In genomic region chr14:69261761-69262331, GRCh38 we compare ENCODE assay signal across 10 cellular contexts. TPM values are rescaled to one million over a fixed set of nuclear protein-coding genes. Genes with fewer than 3 reads are reported as not detected.
DNase-seq lines count a peak whose midpoint lies in the region; ATAC-seq, FAIRE-seq and TF ChIP-seq lines count a peak whose summit lies in the region.
"Had no signal": no experiment of that assay in that cellular context is flagged by ENCODE, and none has a peak within 500 bp of the region (broad histone marks: within the 10 kb centered on the region; RNA-seq: fewer than 3 reads in every experiment).

No MANE protein-coding gene starts in this region.

- H2BK20ac ChIP-seq in H1 (ENCODE audit: low read length) = no peak overlapping the region

- TF ChIP-seq RAD21 in H1 (IDR thresholded peaks at IDR 0.05 in 1 of 2, conservative IDR thresholded peaks at IDR 0.05 in 1 of 2; ENCODE audit: low read depth in 2 of 2, low read length in 2 of 2) = no peak

- no peak overlapping the region for H3K4ac ChIP-seq in H1 (replicated peaks; ENCODE audit: insufficient read length, low read depth, low read length)

- POLR2A ChIA-PET in H1 (lab: Charles Lee; ENCODE audit: partially characterized antibody) = interaction anchor here (0.9 to 2.9 kb wide), 5 partner anchors 9 to 135 kb away, joined by 3 to 8 read pairs (median 4); no protein-coding TSS in a partner anchor

- H3K79me2 ChIP-seq in H1 (ENCODE audit: control insufficient read depth in 1 of 2, insufficient read depth in 2 of 2, low read length in 2 of 2) = no peaks in the 10 kb centered on the region

- no peak overlapping the region for H2BK12ac ChIP-seq in H1 (ENCODE audit: low read depth, low read length)

- TF ChIP-seq EP300 in H1 (IDR thresholded peaks at IDR 0.05; ENCODE audit: borderline replicate concordance in 1 of 2, low read depth in 2 of 2, low read length in 2 of 2) = no peak

- H2BK120ac ChIP-seq in H1 (replicated peaks; ENCODE audit: low read depth, low read length) = no peak overlapping the region

- no peak overlapping the region for H2AFZ ChIP-seq in H1 (ENCODE audit: low read length)

- H3K4me1 ChIP-seq in BE2C = peaks cover 19% of the 10 kb centered on the region
- H3K4me1 ChIP-seq in HUES48 (ENCODE audit: control insufficient read depth, insufficient read depth, low read length) = peaks cover 10% of the 10 kb centered on the region; the same call in 1 of the 2 replicates
- H3K4me1 ChIP-seq in H1 (replicated peaks in 1 of 4; ENCODE audit: control insufficient read depth in 3 of 4, insufficient read depth in 4 of 4, low read length in 3 of 4) = peaks cover 5 to 13% (median 9%) of the 10 kb centered on the region in 4 experiments
- H3K4me1 ChIP-seq in muscle layer of duodenum (ENCODE audit: control insufficient read depth in 1 of 2, insufficient read depth in 2 of 2, low read length in 2 of 2) = peaks cover 9 to 26% of the 10 kb centered on the region in 2 donors

- H3K23ac ChIP-seq in H1 (ENCODE audit: insufficient read length) = no peak overlapping the region

- CTCF ChIA-PET in H1 (lab: Charles Lee; ENCODE audit: partially characterized antibody) = interaction anchor here (0.5 to 7.0 kb wide), 29 partner anchors 12 to 243 kb away, joined by 3 to 46 read pairs (median 5); no protein-coding TSS in a partner anchor

- H3K27ac ChIP-seq in HUES48 (ENCODE audit: low read depth, low read length) (peak overlapping the region; percentile 8), H1 (ENCODE audit: low read depth, low read length) (no peak overlapping the region), muscle layer of duodenum (ENCODE audit: low read length) (no peak overlapping the region)

- no peaks in the 10 kb centered on the region for H3K36me3 ChIP-seq in BE2C
- no peaks in the 10 kb centered on the region for H3K36me3 ChIP-seq in HUES48 (ENCODE audit: control insufficient read depth, insufficient read depth, low read length)
- H3K36me3 ChIP-seq in H1 (ENCODE audit: control insufficient read depth in 2 of 4, insufficient read depth in 4 of 4, low read length in 3 of 4) = no peaks in the 10 kb centered on the region
- H3K36me3 ChIP-seq in muscle layer of duodenum (ENCODE audit: control insufficient read depth in 1 of 2, insufficient read depth in 2 of 2, low read length in 2 of 2) = no peaks in the 10 kb centered on the region

- no peak overlapping the region for H2AK5ac ChIP-seq in H1 (ENCODE audit: low read depth, low read length)

- H2BK15ac ChIP-seq in H1 (ENCODE audit: low read length) = 0 out of 2 replicates have a peak overlapping the region, but pooled peaks have one; percentile 53

- H4K91ac ChIP-seq in H1 (replicated peaks; ENCODE audit: insufficient read length, low read length) = no peak overlapping the region

- FAIRE-seq in H1 (lab: Jason Lieb, UNC) = no peak

- H3K9ac ChIP-seq in HUES48 (ENCODE audit: low read depth, low read length) = no peak overlapping the region
- no peak overlapping the region; a peak in 1 of 7 replicates for H3K9ac ChIP-seq in H1 (replicated peaks in 1 of 4; ENCODE audit: extremely low read depth in 1 of 4, low read depth in 3 of 4, low read length in 3 of 4)

- no peak overlapping the region for H2BK5ac ChIP-seq in H1 (ENCODE audit: low read depth, low read length)

- H3K14ac ChIP-seq in H1 (ENCODE audit: insufficient read length) = no peak overlapping the region

- no peak overlapping the region; the same call in 1 of the 2 replicates for H4K8ac ChIP-seq in H1 (ENCODE audit: extremely low read depth, insufficient read depth, low read length)

- TF ChIP-seq CTCF in BE2C (IDR thresholded peaks at IDR 0.05; ENCODE audit: low read depth, low read length) (no peak), H1 (IDR thresholded peaks at IDR 0.05; ENCODE audit: control extremely low read depth in 1 of 3, insufficient read depth in 1 of 3, low read depth in 1 of 3, low read length in 3 of 3) (no peak)

- no peak overlapping the region for H3K56ac ChIP-seq in H1 (replicated peaks; ENCODE audit: insufficient read length, low read depth, low read length)

- no peaks in the 10 kb centered on the region for H3K79me1 ChIP-seq in H1 (ENCODE audit: low read depth, low read length)

- peaks cover 11% of the 10 kb centered on the region for H3K27me3 ChIP-seq in BE2C
- H3K27me3 ChIP-seq in HUES48 (ENCODE audit: control insufficient read depth, insufficient read depth, low read length) = peaks cover 53% of the 10 kb centered on the region
- peaks cover 13 to 52% (median 40%) of the 10 kb centered on the region in 4 experiments for H3K27me3 ChIP-seq in H1 (replicated peaks in 1 of 4; ENCODE audit: control insufficient read depth in 3 of 4, extremely low read depth in 1 of 4, insufficient read depth in 3 of 4, low read length in 3 of 4)
- peaks cover 6% of the 10 kb centered on the region for H3K27me3 ChIP-seq in muscle layer of duodenum (ENCODE audit: low read depth, low read length)

- peaks cover 0 to 2% of the 10 kb centered on the region in 2 experiments for H4K20me1 ChIP-seq in H1 (replicated peaks in 1 of 2; ENCODE audit: control insufficient read depth in 1 of 2, insufficient read depth in 2 of 2, low read length in 2 of 2)

- peaks cover 21% of the 10 kb centered on the region for H3K23me2 ChIP-seq in H1 (ENCODE audit: low read depth, low read length)

- no peak for TF ChIP-seq POLR2A in H1 (IDR thresholded peaks at IDR 0.05; ENCODE audit: control extremely low read depth in 1 of 2, low read depth in 2 of 2, low read length in 2 of 2)

- DNase-seq in BE2C = peak; percentile 43
- peak in 1 of 2 experiments; percentile 54 for DNase-seq in H1 (ENCODE audit: low read depth in 1 of 2, low spot score in 2 of 2)
- no peak for DNase-seq in NCI-H1694 (lab: John Stamatoyannopoulos, UW)
- no peak for DNase-seq in NK-92 treated with Interleukin-12 subunit alpha and Interleukin-12 subunit beta, amount 100 ng/mL, for 24 hours (lab: John Stamatoyannopoulos, UW)
- DNase-seq: DND-41 had no signal

- WGBS in H1 (ENCODE audit: extremely low coverage in 1 of 2, insufficient coverage in 1 of 2, insufficient read length in 1 of 2, insufficient replicate concordance in 2 of 2, low coverage in 1 of 2, low lambda C conversion rate in 2 of 2, missing lambda C conversion rate in 1 of 2), 2 experiments = 46% methylated on average over 5 of the region's 5 CpGs; no CpG with 5 or more reads in 1 of the 2 experiments

- no peaks in the 10 kb centered on the region for H3K9me3 ChIP-seq in BE2C
- no peaks in the 10 kb centered on the region; the same call in 1 of the 2 replicates for H3K9me3 ChIP-seq in HUES48 (ENCODE audit: control insufficient read depth, insufficient read depth, low read length)
- H3K9me3 ChIP-seq in H1 (ENCODE audit: insufficient read depth in 2 of 2, low read depth in 1 of 2, low read length in 1 of 2) = no peaks in the 10 kb centered on the region
- H3K9me3 ChIP-seq in muscle layer of duodenum (ENCODE audit: control insufficient read depth in 1 of 2, low read length in 2 of 2) = no peaks in the 10 kb centered on the region

- no peak overlapping the region for H4K5ac ChIP-seq in H1 (ENCODE audit: insufficient read length, low read depth, low read length)

- H3K18ac ChIP-seq in H1 (ENCODE audit: extremely low read depth, low read length) = no peak overlapping the region

- ATAC-seq in HG03378 (IDR thresholded peaks at IDR 0.05; ENCODE audit: unreplicated experiment) (no peak), HG03571 (IDR thresholded peaks at IDR 0.05; ENCODE audit: unreplicated experiment) (no peak)

- peak overlapping the region; percentile 84 to 98 for H3K4me2 ChIP-seq in H1 (ENCODE audit: insufficient read depth in 1 of 2, low read depth in 2 of 2, low read length in 2 of 2)

- H3K4me3 ChIP-seq in BE2C (ENCODE audit: low read depth, low read length) (peak overlapping the region; percentile 49), HUES48 (ENCODE audit: low read depth, low read length) (peak overlapping the region; percentile 72), H1 (ENCODE audit: extremely low read depth in 1 of 4, insufficient read depth in 2 of 4, low read depth in 3 of 4, low read length in 4 of 4) (peak overlapping the region; percentile 67 to 94 (median 78); a peak in 7 of 8 replicates), muscle layer of duodenum (ENCODE audit: low read depth in 1 of 2, low read length in 2 of 2) (peak overlapping the region; percentile 53 to 78)

TF ChIP-seq in H1, 55 proteins besides CTCF, POLR2A, EP300 and RAD21:
- 0 out of 2 replicates have a peak, but pooled peaks have one; percentile 25 for TF ChIP-seq SUZ12 (IDR thresholded peaks at IDR 0.05; ENCODE audit: low read length)
- no peak for TF ChIP-seq GTF2F1 (IDR thresholded peaks at IDR 0.05; ENCODE audit: borderline replicate concordance, low read depth, low read length)
- TF ChIP-seq CREB1 (IDR thresholded peaks at IDR 0.05) = no peak
- no peak for TF ChIP-seq EZH2 (IDR thresholded peaks at IDR 0.05; ENCODE audit: low read depth, low read length, severe bottlenecking)

RNA-seq across cellular contexts. Expression of gene GALNT16, which starts 1.9 kb away (rescaled TPM):
- polyA plus RNA-seq in BE2C (2012; ENCODE audit: insufficient read depth, insufficient read length, low read depth) = 5.4 TPM
- 6.0 and 6.3 TPM in 2 replicates for total RNA-seq in H1 (2021; fragmentation: NEBNext Ultra II Directional; extraction: Animal tissue kit (Norgen Biotek cat#: 25700))
- 5.4 and 5.9 TPM in 2 replicates for polyA plus RNA-seq in H1 (2011; rRNA removed)
- polyA plus RNA-seq in H1 (2011; cell fraction: cytosol; rRNA removed) = 5.8 TPM
- polyA plus RNA-seq in H1 (2011; cell fraction: nucleus; rRNA removed) = 12.2 TPM
- polyA plus RNA-seq in H1 (2012, experiment 1 of 2) = 4.5 to 5.9 TPM (median 5.3 TPM) in 4 replicates
- 7.7 TPM for polyA plus RNA-seq in H1 (2012, experiment 2 of 2)
- polyA plus RNA-seq in H1 (2013, experiment 1 of 2) = 7.6 TPM
- 7.0 TPM for polyA plus RNA-seq in H1 (2013, experiment 2 of 2)
- polyA minus RNA-seq in H1 (2011; rRNA and poly(A)+ RNA removed) = 4.4 and 4.7 TPM in 2 replicates
- 4.8 TPM for polyA minus RNA-seq in H1 (2011; cell fraction: cytosol; rRNA and poly(A)+ RNA removed)
- 4.8 TPM for polyA minus RNA-seq in H1 (2011; cell fraction: nucleus; rRNA and poly(A)+ RNA removed)
- polyA plus RNA-seq: IgD-negative memory B cell had no signal
